19 cellular contexts compared by ENCODE assay signal in the genomic region with DNA sequence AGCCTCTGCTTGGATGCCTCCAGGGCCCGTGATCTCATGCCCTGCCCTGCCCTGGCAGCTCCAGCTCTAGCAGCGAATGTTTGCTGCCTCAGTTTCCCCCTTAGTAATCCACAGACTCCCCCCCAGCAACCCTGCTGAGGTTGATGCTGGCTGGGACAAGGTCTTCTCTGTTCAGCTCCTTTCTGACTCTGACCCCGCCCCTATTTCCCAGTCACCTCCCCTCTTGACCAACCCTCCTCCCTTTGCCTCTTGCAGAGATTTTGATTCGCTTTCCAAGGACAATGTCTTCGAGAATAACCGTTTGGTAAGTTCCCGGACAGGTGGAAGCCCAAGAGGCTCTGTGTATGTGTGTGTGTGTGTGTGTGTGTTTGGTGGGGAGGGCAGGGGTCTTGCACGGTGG. TPM values are rescaled to one million over a fixed set of nuclear protein-coding genes. Genes with fewer than 3 reads are reported as not detected.
DNase-seq lines count a peak whose midpoint lies in the region; ATAC-seq and TF ChIP-seq lines count a peak whose summit lies in the region.
"Had no signal": no experiment of that assay in that cellular context is flagged by ENCODE, and none has a peak within 500 bp of the region (broad histone marks: within the 10 kb centered on the region; RNA-seq: fewer than 3 reads in every experiment).

No MANE protein-coding gene starts in this region.

- no peaks in the 10 kb centered on the region for H3K27me3 Mint-ChIP-seq in CD8-positive, alpha-beta memory T cell
- no peaks in the 10 kb centered on the region for H3K27me3 Mint-ChIP-seq in WTC11 (ENCODE audit: low read depth)
- H3K27me3 Mint-ChIP-seq: activated CD4-positive, alpha-beta T cell treated with anti-CD3 and anti-CD28 coated beads, Interleukin-2, amount 10 ng/mL, durations not matched to agents 7 days and 5 days; activated naive CD4-positive, alpha-beta T cell treated with anti-CD3 and anti-CD28 coated beads, Interleukin-2, amount 10 ng/mL, durations not matched to agents 7 days and 5 days had no signal

- no peak overlapping the region for H3K4me3 Mint-ChIP-seq in CD8-positive, alpha-beta memory T cell
- H3K4me3 Mint-ChIP-seq in WTC11: no peak overlapping the region
- H3K4me3 Mint-ChIP-seq: activated CD4-positive, alpha-beta T cell treated with anti-CD3 and anti-CD28 coated beads, Interleukin-2, amount 10 ng/mL, durations not matched to agents 7 days and 5 days; activated naive CD4-positive, alpha-beta T cell treated with anti-CD3 and anti-CD28 coated beads, Interleukin-2, amount 10 ng/mL, durations not matched to agents 7 days and 5 days had no signal

- DNase-seq in CD8-positive, alpha-beta memory T cell: no peak
- DNase-seq in WTC11 (ENCODE audit: low spot score) (peak; percentile 31), iPS-NIHi7 (ENCODE audit: extremely low spot score) (peak; percentile 51), stomach (no peak), NCI-H2171 (lab: John Stamatoyannopoulos, UW) (no peak)
- DNase-seq: activated CD4-positive, alpha-beta T cell treated with anti-CD3 and anti-CD28 coated beads, Interleukin-2, amount 10 ng/mL, durations not matched to agents 7 days and 5 days; COR-L47; cortex of kidney; GOT3; IMR-90; NCI-H187; stimulated activated CD4-positive, alpha-beta T cell treated with anti-CD3 and anti-CD28 coated beads, Interleukin-4, amount 100 ng/mL, for 24 hours; SW 1271 had no signal

- intact Hi-C loops in stomach (cut with DNase I; ENCODE audit: low total_unique reads): no loop called here

- ATAC-seq in WTC11 (peak; percentile 49), GM19023 (IDR thresholded peaks at IDR 0.05; ENCODE audit: unreplicated experiment) (no peak), GM21825 (IDR thresholded peaks at IDR 0.05; ENCODE audit: unreplicated experiment) (no peak)

- TF ChIP-seq CTCF in WTC11 (IDR thresholded peaks at IDR 0.05): no peak
- TF ChIP-seq CTCF in stomach (IDR thresholded peaks at IDR 0.05): no peak

- H3K9me3 Mint-ChIP-seq in CD8-positive, alpha-beta memory T cell: no peaks in the 10 kb centered on the region
- no peaks in the 10 kb centered on the region for H3K9me3 Mint-ChIP-seq in WTC11
- H3K9me3 Mint-ChIP-seq: activated CD4-positive, alpha-beta T cell treated with anti-CD3 and anti-CD28 coated beads, Interleukin-2, amount 10 ng/mL, durations not matched to agents 7 days and 5 days; activated naive CD4-positive, alpha-beta T cell treated with anti-CD3 and anti-CD28 coated beads, Interleukin-2, amount 10 ng/mL, durations not matched to agents 7 days and 5 days had no signal

- no peak overlapping the region for H3K4me3 ChIP-seq in CD8-positive, alpha-beta memory T cell (ENCODE audit: low read length)
- no peak overlapping the region for H3K4me3 ChIP-seq in stomach
- H3K4me3 ChIP-seq: skin epidermis had no signal

- no peaks in the 10 kb centered on the region for H3K27me3 ChIP-seq in CD8-positive, alpha-beta memory T cell (ENCODE audit: insufficient read depth, low read length, poor library complexity, severe bottlenecking)
- no peaks in the 10 kb centered on the region for H3K27me3 ChIP-seq in stomach

- no peak overlapping the region for H3K27ac ChIP-seq in CD8-positive, alpha-beta memory T cell (ENCODE audit: low read depth, low read length)
- H3K27ac ChIP-seq in stomach: peak overlapping the region in 4 of 5 donors; percentile 58 to 96 (median 83)

- H3K4me1 Mint-ChIP-seq in CD8-positive, alpha-beta memory T cell: peaks cover 19 to 43% (median 25%) of the 10 kb centered on the region in 3 donors
- H3K4me1 Mint-ChIP-seq in WTC11: peaks cover 41% of the 10 kb centered on the region

- peaks cover 0 to 30% (median 0%) of the 10 kb centered on the region in 3 donors for H3K36me3 Mint-ChIP-seq in CD8-positive, alpha-beta memory T cell
- H3K36me3 Mint-ChIP-seq in WTC11: peaks cover 8% of the 10 kb centered on the region

- TF ChIP-seq POLR2A in stomach (IDR thresholded peaks at IDR 0.05): no peak

- POLR2A ChIA-PET in CD8-positive, alpha-beta memory T cell (lab: Charles Lee): no interaction called here
- POLR2A ChIA-PET in WTC11 (lab: Charles Lee): no interaction called here

- no peak for TF ChIP-seq EP300 in stomach (IDR thresholded peaks at IDR 0.05)

- H3K4me1 ChIP-seq in CD8-positive, alpha-beta memory T cell (ENCODE audit: insufficient read depth, low read length): peaks cover 19% of the 10 kb centered on the region
- H3K4me1 ChIP-seq in stomach: peaks cover 16 to 64% (median 49%) of the 10 kb centered on the region in 4 donors

- H3K27ac Mint-ChIP-seq in CD8-positive, alpha-beta memory T cell: peak overlapping the region in 5 of 8 donors; percentile 32 to 86 (median 72)
- peak overlapping the region; percentile 65; the same call in 1 of the 2 replicates for H3K27ac Mint-ChIP-seq in WTC11
- H3K27ac Mint-ChIP-seq: activated CD4-positive, alpha-beta T cell treated with anti-CD3 and anti-CD28 coated beads, Interleukin-2, amount 10 ng/mL, durations not matched to agents 7 days and 5 days had no signal

- H3K36me3 ChIP-seq in CD8-positive, alpha-beta memory T cell (ENCODE audit: insufficient read depth, low read length): no peaks in the 10 kb centered on the region
- H3K36me3 ChIP-seq in stomach: peaks cover 25 to 49% (median 48%) of the 10 kb centered on the region in 4 donors

- CTCF ChIA-PET in CD8-positive, alpha-beta memory T cell (lab: Charles Lee): interaction anchor here (1.2 to 1.6 kb wide), 2 partner anchors 22 to 49 kb away, joined by 3 to 4 read pairs; no protein-coding TSS in a partner anchor
- CTCF ChIA-PET in WTC11 (lab: Charles Lee): interaction anchor here (0.8 to 1.9 kb wide), 5 partner anchors 13 to 94 kb away, joined by 4 to 9 read pairs (median 6); no protein-coding TSS in a partner anchor

- H3K9me3 ChIP-seq in CD8-positive, alpha-beta memory T cell (ENCODE audit: low read length): no peaks in the 10 kb centered on the region
- H3K9me3 ChIP-seq in stomach: no peaks in the 10 kb centered on the region

- WGBS in stomach, 5 donors: 65 to 76% (median 69%) methylated on average over 7 to 8 of the region's 8 CpGs

TF ChIP-seq in WTC11, 78 proteins besides CTCF, POLR2A, EP300 and RAD21 (continues in another document):
- TF ChIP-seq CBFB (CRISPR knock-in tag; IDR thresholded peaks at IDR 0.05; ENCODE audit: low read depth) (no peak), GTF2I (CRISPR knock-in tag; conservative IDR thresholded peaks at IDR 0.05) (no peak), NFATC4 (CRISPR knock-in tag; IDR thresholded peaks at IDR 0.05) (no peak), ZNF121 (CRISPR knock-in tag; IDR thresholded peaks at IDR 0.05) (no peak)
- TF ChIP-seq, protein P1, sequence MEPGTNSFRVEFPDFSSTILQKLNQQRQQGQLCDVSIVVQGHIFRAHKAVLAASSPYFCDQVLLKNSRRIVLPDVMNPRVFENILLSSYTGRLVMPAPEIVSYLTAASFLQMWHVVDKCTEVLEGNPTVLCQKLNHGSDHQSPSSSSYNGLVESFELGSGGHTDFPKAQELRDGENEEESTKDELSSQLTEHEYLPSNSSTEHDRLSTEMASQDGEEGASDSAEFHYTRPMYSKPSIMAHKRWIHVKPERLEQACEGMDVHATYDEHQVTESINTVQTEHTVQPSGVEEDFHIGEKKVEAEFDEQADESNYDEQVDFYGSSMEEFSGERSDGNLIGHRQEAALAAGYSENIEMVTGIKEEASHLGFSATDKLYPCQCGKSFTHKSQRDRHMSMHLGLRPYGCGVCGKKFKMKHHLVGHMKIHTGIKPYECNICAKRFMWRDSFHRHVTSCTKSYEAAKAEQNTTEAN (CRISPR knock-in tag; IDR thresholded peaks at IDR 0.05): no peak
- TF ChIP-seq, protein P2, sequence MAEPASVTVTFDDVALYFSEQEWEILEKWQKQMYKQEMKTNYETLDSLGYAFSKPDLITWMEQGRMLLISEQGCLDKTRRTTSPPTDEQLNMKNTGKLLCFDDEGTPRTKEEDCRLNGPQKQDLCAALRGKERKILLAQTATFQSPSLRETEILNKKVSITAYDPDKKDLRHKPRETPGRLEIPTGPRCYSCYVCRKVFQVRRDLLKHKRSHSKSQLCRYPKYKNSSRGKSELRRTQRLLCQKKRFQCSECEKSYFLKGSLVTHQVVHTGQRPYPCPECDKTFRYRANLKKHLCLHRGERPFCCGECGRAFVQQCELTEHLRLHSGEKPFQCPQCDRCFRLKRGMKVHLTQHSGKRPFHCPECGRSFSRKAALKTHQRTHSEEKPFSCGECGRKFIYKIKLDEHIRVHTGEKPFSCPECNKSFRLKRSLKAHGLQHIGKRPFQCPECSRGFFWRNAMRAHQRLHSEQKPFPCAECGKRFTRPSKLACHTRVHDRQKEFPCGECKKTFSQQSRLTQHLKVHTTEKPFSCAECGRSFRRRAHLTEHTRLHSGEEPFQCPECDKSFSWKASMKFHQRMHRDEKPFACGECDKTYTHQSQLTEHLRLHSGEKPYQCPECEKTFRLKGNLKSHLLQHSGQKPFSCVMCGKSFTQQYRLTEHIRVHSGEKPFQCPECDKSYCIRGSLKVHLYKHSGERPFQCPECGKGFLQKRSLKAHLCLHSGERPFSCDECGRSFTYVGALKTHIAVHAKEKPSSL (CRISPR knock-in tag; conservative IDR thresholded peaks at IDR 0.05): no peak
- TF ChIP-seq, protein P3, sequence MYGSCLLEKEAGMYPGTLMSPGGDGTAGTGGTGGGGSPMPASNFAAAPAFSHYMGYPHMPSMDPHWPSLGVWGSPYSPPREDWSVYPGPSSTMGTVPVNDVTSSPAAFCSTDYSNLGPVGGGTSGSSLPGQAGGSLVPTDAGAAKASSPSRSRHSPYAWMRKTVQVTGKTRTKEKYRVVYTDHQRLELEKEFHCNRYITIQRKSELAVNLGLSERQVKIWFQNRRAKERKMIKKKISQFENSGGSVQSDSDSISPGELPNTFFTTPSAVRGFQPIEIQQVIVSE (CRISPR knock-in tag; IDR thresholded peaks at IDR 0.05; ENCODE audit: borderline replicate concordance): no peak

RNA-seq across cellular contexts. Expression of a gene that starts 5.6 kb away (rescaled TPM):
- total RNA-seq in CD8-positive, alpha-beta memory T cell: 10 to 100 TPM; 25.4 to 25.8 TPM
- polyA plus RNA-seq in CD8-positive, alpha-beta memory T cell: 7.2 TPM
- 34.1 to 47.2 TPM (median 38.6 TPM) in 3 replicates for total RNA-seq in WTC11 (2021)
- 100 to 1,000 TPM in 3 of 5 donors, 10 to 100 TPM in 2; 31.4 to 155 (median 112) TPM for total RNA-seq in stomach
- 10 to 100 TPM; 17.7 to 55.1 (median 35.6) TPM for polyA plus RNA-seq in stomach

RNA-seq across cellular contexts. Expression of a gene that starts 41.7 kb away (rescaled TPM):
- under 1 TPM; 0.29 to 0.37 TPM for total RNA-seq in CD8-positive, alpha-beta memory T cell
- not detected for polyA plus RNA-seq in CD8-positive, alpha-beta memory T cell
- total RNA-seq in WTC11 (2021) (0.16 to 0.96 TPM (median 0.72 TPM) in 3 replicates), stomach (not detected)
- polyA plus RNA-seq in stomach: 1 to 10 TPM in 1 of 3 donors, under 1 TPM in 2; 0.18 to 1.2 (median 0.31) TPM
- total RNA-seq: epithelial cell of proximal tubule, lower leg skin had no signal

RNA-seq across cellular contexts. Expression of a gene that starts 41.8 kb away (rescaled TPM):
- total RNA-seq in CD8-positive, alpha-beta memory T cell: 100 to 1,000 TPM; 140 to 148 TPM
- polyA plus RNA-seq in CD8-positive, alpha-beta memory T cell: 167 TPM
- 128 to 138 TPM (median 132 TPM) in 3 replicates for total RNA-seq in WTC11 (2021)
- total RNA-seq in stomach: 100 to 1,000 TPM in 2 of 5 donors, 10 to 100 TPM in 3; 41.5 to 145 (median 74.5) TPM
- 100 to 1,000 TPM; 139 to 149 (median 146) TPM for polyA plus RNA-seq in stomach

Comparison
In these comparisons a context has a peak if more than half of its experiments do, and no peak if none do; other contexts are left out.
1. DNase-seq: peak in WTC11 (single experiment) and iPS-NIHi7 (single experiment); none in CD8-positive, alpha-beta memory T cell (0 of 5), stomach (single experiment) and NCI-H2171 (single experiment).